15 cellular contexts compared by ENCODE assay signal in the genomic region with DNA sequence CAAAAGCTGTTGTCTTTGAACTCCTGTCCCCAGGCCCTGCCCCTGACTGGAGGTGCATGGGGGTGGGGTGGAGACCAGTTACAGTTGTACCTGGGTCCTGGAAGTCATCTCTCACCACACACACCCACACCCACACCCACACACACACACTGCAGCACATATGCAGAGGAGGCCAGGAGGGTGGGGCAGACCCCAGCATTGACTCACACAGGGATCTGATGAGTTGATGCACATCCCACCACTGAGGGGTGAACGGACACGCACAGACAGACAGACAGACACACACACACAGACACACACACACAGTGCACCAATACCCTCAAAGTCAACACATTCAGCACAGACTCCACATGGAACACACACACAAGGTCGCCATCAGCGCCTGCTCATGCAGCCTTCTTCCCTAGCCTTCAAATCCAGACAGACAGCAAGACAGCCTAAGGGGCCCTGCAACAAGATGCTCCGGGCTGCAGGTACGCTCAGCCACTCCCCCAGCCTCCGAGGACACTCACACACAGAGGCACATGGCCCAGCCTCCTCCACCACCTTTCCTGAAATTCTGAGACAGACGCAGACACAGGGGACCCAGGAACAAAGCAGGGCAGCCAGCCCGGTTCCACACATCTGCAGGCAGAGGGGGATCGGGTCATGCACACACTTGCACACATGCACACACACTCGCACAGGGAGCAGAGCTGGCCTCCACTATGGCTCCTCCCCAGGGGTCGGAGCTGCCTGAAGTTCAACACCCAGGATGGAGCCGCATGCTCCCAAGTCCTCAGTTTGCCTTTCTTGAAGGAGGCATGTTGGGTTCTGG. TPM values are rescaled to one million over a fixed set of nuclear protein-coding genes. Genes with fewer than 3 reads are reported as not detected.
DNase-seq lines count a peak whose midpoint lies in the region; ATAC-seq and TF ChIP-seq lines count a peak whose summit lies in the region.
"Had no signal": no experiment of that assay in that cellular context is flagged by ENCODE, and none has a peak within 500 bp of the region (broad histone marks: within the 10 kb centered on the region; RNA-seq: fewer than 3 reads in every experiment).

No MANE protein-coding gene starts in this region.

- no CpG with 5 or more reads among the region's 13 CpGs for WGBS in H9 (ENCODE audit: extremely low coverage, insufficient read length, low lambda C conversion rate)

- no peak overlapping the region for H2BK20ac ChIP-seq in H9 (ENCODE audit: low read depth, low read length, poor library complexity, severe bottlenecking)

- no peak overlapping the region for H2BK12ac ChIP-seq in H9 (ENCODE audit: insufficient read length, low read depth, low read length)

- H3K14ac ChIP-seq in H9 (ENCODE audit: insufficient read depth, low read length), result no peak overlapping the region

- H3K9ac ChIP-seq in H9 (ENCODE audit: extremely low read depth, insufficient read length, low read length), result no peak overlapping the region

- H4K5ac ChIP-seq in H9 (ENCODE audit: insufficient read length, low read depth, low read length), result no peak overlapping the region

- no peak overlapping the region for H2BK5ac ChIP-seq in H9 (ENCODE audit: insufficient read length, low read length)

- no peaks in the 10 kb centered on the region; the same call in 1 of the 2 replicates for H3K4me1 ChIP-seq in H9 (ENCODE audit: insufficient read depth, low read length)

- H2AK5ac ChIP-seq in H9 (ENCODE audit: insufficient read length, low read length), result no peak overlapping the region

- H3K4me2 ChIP-seq in H9 (ENCODE audit: insufficient read depth, insufficient read length, low read length), result no peak overlapping the region

- no peaks in the 10 kb centered on the region for H3K79me1 ChIP-seq in H9 (ENCODE audit: insufficient read depth, low read depth, low read length, poor library complexity, severe bottlenecking)

- H4K91ac ChIP-seq in H9 (ENCODE audit: insufficient read length, low read depth, low read length), result no peak overlapping the region

- peaks cover 7% of the 10 kb centered on the region for H3K23me2 ChIP-seq in H9 (ENCODE audit: insufficient read length, low read depth, low read length, poor library complexity, severe bottlenecking)

- H3K27me3 ChIP-seq in H9 (ENCODE audit: insufficient read depth, low read length), result peaks cover 5% of the 10 kb centered on the region; the same call in 1 of the 2 replicates

- H3K4me3 Mint-ChIP-seq in H9, result peak overlapping the region; percentile 30 to 66
- H3K4me3 Mint-ChIP-seq in activated T-helper 2 cell treated with anti-CD3 and anti-CD28 coated beads, Interferon-gamma antibody, Interleukin-2, Interleukin-4, amounts not matched to agents 10 μg/mL and 5 μg/mL and 100 μg/mL, durations not matched to agents 14 hours and 24 hours and 36 hours (ENCODE audit: low read depth), result no peak overlapping the region
- H3K4me3 Mint-ChIP-seq: IgD-negative memory B cell had no signal

- peaks cover 36 to 68% of the 10 kb centered on the region in 2 experiments for H3K4me1 Mint-ChIP-seq in H9
- H3K4me1 Mint-ChIP-seq in activated T-helper 2 cell treated with anti-CD3 and anti-CD28 coated beads, Interferon-gamma antibody, Interleukin-2, Interleukin-4, amounts not matched to agents 10 μg/mL and 5 μg/mL and 100 μg/mL, durations not matched to agents 14 hours and 24 hours and 36 hours (ENCODE audit: low read depth), result peaks cover 6% of the 10 kb centered on the region

- TF ChIP-seq CTCF in H9 (conservative IDR thresholded peaks at IDR 0.05), result no peak

- intact Hi-C loops in activated T-helper 2 cell treated with anti-CD3 and anti-CD28 coated beads, Interferon-gamma antibody, Interleukin-2, Interleukin-4, amounts not matched to agents 10 μg/mL and 5 μg/mL and 100 μg/mL, durations not matched to agents 14 hours and 24 hours and 36 hours (cut with micrococcal nuclease), result no loop called here

- no peaks in the 10 kb centered on the region for H3K79me2 ChIP-seq in H9 (ENCODE audit: insufficient read depth, low read length)

- no peaks in the 10 kb centered on the region for H3K9me3 Mint-ChIP-seq in H9
- H3K9me3 Mint-ChIP-seq in activated T-helper 2 cell treated with anti-CD3 and anti-CD28 coated beads, Interferon-gamma antibody, Interleukin-2, Interleukin-4, amounts not matched to agents 10 μg/mL and 5 μg/mL and 100 μg/mL, durations not matched to agents 14 hours and 24 hours and 36 hours, result no peaks in the 10 kb centered on the region
- H3K9me3 Mint-ChIP-seq: IgD-negative memory B cell had no signal

- H3K27ac Mint-ChIP-seq in H9, result no peak overlapping the region
- no peak overlapping the region for H3K27ac Mint-ChIP-seq in activated T-helper 2 cell treated with anti-CD3 and anti-CD28 coated beads, Interferon-gamma antibody, Interleukin-2, Interleukin-4, amounts not matched to agents 10 μg/mL and 5 μg/mL and 100 μg/mL, durations not matched to agents 14 hours and 24 hours and 36 hours
- H3K27ac Mint-ChIP-seq: IgD-negative memory B cell had no signal

- no peak overlapping the region for H3K56ac ChIP-seq in H9 (ENCODE audit: insufficient read length, low read depth, low read length)

- no peaks in the 10 kb centered on the region; a peak in 1 of 7 replicates for H3K36me3 Mint-ChIP-seq in H9 (ENCODE audit: insufficient read depth in 1 of 3, low read depth in 3 of 3)
- H3K36me3 Mint-ChIP-seq in activated T-helper 2 cell treated with anti-CD3 and anti-CD28 coated beads, Interferon-gamma antibody, Interleukin-2, Interleukin-4, amounts not matched to agents 10 μg/mL and 5 μg/mL and 100 μg/mL, durations not matched to agents 14 hours and 24 hours and 36 hours (ENCODE audit: low read depth), result no peaks in the 10 kb centered on the region

- H2AFZ ChIP-seq in H9 (ENCODE audit: low read length), result no peak overlapping the region

- H2BK120ac ChIP-seq in H9 (ENCODE audit: low read depth, low read length, poor library complexity, severe bottlenecking), result no peak overlapping the region

- no peak overlapping the region for H3K4ac ChIP-seq in H9 (ENCODE audit: low read depth, low read length)

- no peak overlapping the region for H3K27ac ChIP-seq in H9 (ENCODE audit: insufficient read length, low read depth, low read length)
- H3K27ac ChIP-seq in epithelial cell of prostate, result no peak overlapping the region
- H3K27ac ChIP-seq: ascending aorta, esophagus muscularis mucosa, SJSA1 had no signal

- no peak overlapping the region for H4K8ac ChIP-seq in H9 (replicated peaks; ENCODE audit: insufficient read length, low read depth, low read length)

- H4K20me1 ChIP-seq in H9 (ENCODE audit: control insufficient read depth, insufficient read depth, insufficient read length), result no peaks in the 10 kb centered on the region

- H3K23ac ChIP-seq in H9 (ENCODE audit: insufficient read length, low read depth, low read length), result no peak overlapping the region

- H3K9me3 ChIP-seq in H9 (ENCODE audit: control insufficient read depth, low read depth, low read length), result no peaks in the 10 kb centered on the region
- H3K9me3 ChIP-seq: ascending aorta, esophagus muscularis mucosa, HAP-1, left ventricle myocardium inferior had no signal

- no peak for ATAC-seq in HG03139 (IDR thresholded peaks at IDR 0.05; ENCODE audit: unreplicated experiment)

- no peak overlapping the region for H3K18ac ChIP-seq in H9 (ENCODE audit: insufficient read length, low read depth, low read length)

- no peak overlapping the region for H3T11ph ChIP-seq in H9 (ENCODE audit: low read length)

- peak; percentile 30 for DNase-seq in activated CD8-positive, alpha-beta memory T cell treated with anti-CD3 and anti-CD28 coated beads, Interleukin-2, amount 50 U/mL, for 4 hours
- DNase-seq in activated CD8-positive, alpha-beta memory T cell treated with anti-CD3 and anti-CD28 coated beads for 24 hours, result no peak
- no peak for DNase-seq in H9
- peak; percentile 18 for DNase-seq in epithelial cell of prostate (ENCODE audit: low read depth, low spot score)
- DNase-seq in stimulated activated CD4-positive, alpha-beta T cell treated with anti-CD3 and anti-CD28 coated beads, Interleukin-2, amount 100 ng/mL, for 4 hours (ENCODE audit: low read depth), result peak; percentile 74
- no peak for DNase-seq in EL
- DNase-seq in activated T-helper 2 cell treated with anti-CD3 and anti-CD28 coated beads, Interferon-gamma antibody, Interleukin-2, Interleukin-4, amounts not matched to agents 10 μg/mL and 5 μg/mL and 100 μg/mL, durations not matched to agents 14 hours and 24 hours and 36 hours (ENCODE audit: low spot score), result no peak
- DNase-seq: left ventricle myocardium inferior had no signal

- H2BK15ac ChIP-seq in H9 (ENCODE audit: low read depth, low read length), result no peak overlapping the region

- H3K27me3 Mint-ChIP-seq in H9 (ENCODE audit: low read depth), result peaks cover 60% of the 10 kb centered on the region
- H3K27me3 Mint-ChIP-seq in activated T-helper 2 cell treated with anti-CD3 and anti-CD28 coated beads, Interferon-gamma antibody, Interleukin-2, Interleukin-4, amounts not matched to agents 10 μg/mL and 5 μg/mL and 100 μg/mL, durations not matched to agents 14 hours and 24 hours and 36 hours (ENCODE audit: low read depth), result peaks cover 41% of the 10 kb centered on the region

RNA-seq across cellular contexts. Expression of gene SYT7, which starts 26.5 kb away (rescaled TPM):
- total RNA-seq in H9 (2021), result 7.0 and 8.8 TPM in 2 replicates
- 0.09 and 0.30 TPM in 2 replicates for total RNA-seq in activated T-helper 2 cell treated with anti-CD3 and anti-CD28 coated beads, Interferon-gamma antibody, Interleukin-2, Interleukin-4, amounts not matched to agents 10 μg/mL and 5 μg/mL and 100 μg/mL, durations not matched to agents 14 hours and 24 hours and 36 hours
- total RNA-seq: SJSA1 had no signal

RNA-seq across cellular contexts. Expression of gene LRRC10B, which starts 45.8 kb away (rescaled TPM):
- 0.31 and 0.39 TPM in 2 replicates for total RNA-seq in H9 (2021)
- total RNA-seq in activated T-helper 2 cell treated with anti-CD3 and anti-CD28 coated beads, Interferon-gamma antibody, Interleukin-2, Interleukin-4, amounts not matched to agents 10 μg/mL and 5 μg/mL and 100 μg/mL, durations not matched to agents 14 hours and 24 hours and 36 hours, result 0.07 and 0.11 TPM in 2 replicates
- total RNA-seq: pulmonary artery endothelial cell, SJSA1 had no signal

Comparison
In these comparisons a context has a peak if more than half of its experiments do, and no peak if none do; other contexts are left out.
1. DNase-seq: peak in activated CD8-positive, alpha-beta memory T cell treated with anti-CD3 and anti-CD28 coated beads, Interleukin-2, amount 50 U/mL, for 4 hours (single experiment), epithelial cell of prostate (single experiment) and stimulated activated CD4-positive, alpha-beta T cell treated with anti-CD3 and anti-CD28 coated beads, Interleukin-2, amount 100 ng/mL, for 4 hours (single experiment); none in activated CD8-positive, alpha-beta memory T cell treated with anti-CD3 and anti-CD28 coated beads for 24 hours (single experiment), H9 (single experiment), EL (single experiment) and activated T-helper 2 cell treated with anti-CD3 and anti-CD28 coated beads, Interferon-gamma antibody, Interleukin-2, Interleukin-4, amounts not matched to agents 10 μg/mL and 5 μg/mL and 100 μg/mL, durations not matched to agents 14 hours and 24 hours and 36 hours (single experiment).